ENCODE assay signal across 1 cellular context in genomic region chr21:44478124-44478800, GRCh38.
TF ChIP-seq lines count a peak whose summit lies in the region.

No MANE protein-coding gene starts in this region.

TF ChIP-seq in HepG2, 621 proteins besides CTCF, POLR2A, EP300 and RAD21 (continued from another document and continues in another):
- TF ChIP-seq, protein P1, sequence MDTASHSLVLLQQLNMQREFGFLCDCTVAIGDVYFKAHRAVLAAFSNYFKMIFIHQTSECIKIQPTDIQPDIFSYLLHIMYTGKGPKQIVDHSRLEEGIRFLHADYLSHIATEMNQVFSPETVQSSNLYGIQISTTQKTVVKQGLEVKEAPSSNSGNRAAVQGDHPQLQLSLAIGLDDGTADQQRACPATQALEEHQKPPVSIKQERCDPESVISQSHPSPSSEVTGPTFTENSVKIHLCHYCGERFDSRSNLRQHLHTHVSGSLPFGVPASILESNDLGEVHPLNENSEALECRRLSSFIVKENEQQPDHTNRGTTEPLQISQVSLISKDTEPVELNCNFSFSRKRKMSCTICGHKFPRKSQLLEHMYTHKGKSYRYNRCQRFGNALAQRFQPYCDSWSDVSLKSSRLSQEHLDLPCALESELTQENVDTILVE (CRISPR knock-in tag; IDR thresholded peaks at IDR 0.05): no peak
- TF ChIP-seq, protein P2, sequence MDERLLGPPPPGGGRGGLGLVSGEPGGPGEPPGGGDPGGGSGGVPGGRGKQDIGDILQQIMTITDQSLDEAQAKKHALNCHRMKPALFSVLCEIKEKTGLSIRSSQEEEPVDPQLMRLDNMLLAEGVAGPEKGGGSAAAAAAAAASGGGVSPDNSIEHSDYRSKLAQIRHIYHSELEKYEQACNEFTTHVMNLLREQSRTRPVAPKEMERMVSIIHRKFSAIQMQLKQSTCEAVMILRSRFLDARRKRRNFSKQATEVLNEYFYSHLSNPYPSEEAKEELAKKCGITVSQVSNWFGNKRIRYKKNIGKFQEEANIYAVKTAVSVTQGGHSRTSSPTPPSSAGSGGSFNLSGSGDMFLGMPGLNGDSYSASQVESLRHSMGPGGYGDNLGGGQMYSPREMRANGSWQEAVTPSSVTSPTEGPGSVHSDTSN (CRISPR knock-in tag; IDR thresholded peaks at IDR 0.05): no peak
- TF ChIP-seq, protein P3, sequence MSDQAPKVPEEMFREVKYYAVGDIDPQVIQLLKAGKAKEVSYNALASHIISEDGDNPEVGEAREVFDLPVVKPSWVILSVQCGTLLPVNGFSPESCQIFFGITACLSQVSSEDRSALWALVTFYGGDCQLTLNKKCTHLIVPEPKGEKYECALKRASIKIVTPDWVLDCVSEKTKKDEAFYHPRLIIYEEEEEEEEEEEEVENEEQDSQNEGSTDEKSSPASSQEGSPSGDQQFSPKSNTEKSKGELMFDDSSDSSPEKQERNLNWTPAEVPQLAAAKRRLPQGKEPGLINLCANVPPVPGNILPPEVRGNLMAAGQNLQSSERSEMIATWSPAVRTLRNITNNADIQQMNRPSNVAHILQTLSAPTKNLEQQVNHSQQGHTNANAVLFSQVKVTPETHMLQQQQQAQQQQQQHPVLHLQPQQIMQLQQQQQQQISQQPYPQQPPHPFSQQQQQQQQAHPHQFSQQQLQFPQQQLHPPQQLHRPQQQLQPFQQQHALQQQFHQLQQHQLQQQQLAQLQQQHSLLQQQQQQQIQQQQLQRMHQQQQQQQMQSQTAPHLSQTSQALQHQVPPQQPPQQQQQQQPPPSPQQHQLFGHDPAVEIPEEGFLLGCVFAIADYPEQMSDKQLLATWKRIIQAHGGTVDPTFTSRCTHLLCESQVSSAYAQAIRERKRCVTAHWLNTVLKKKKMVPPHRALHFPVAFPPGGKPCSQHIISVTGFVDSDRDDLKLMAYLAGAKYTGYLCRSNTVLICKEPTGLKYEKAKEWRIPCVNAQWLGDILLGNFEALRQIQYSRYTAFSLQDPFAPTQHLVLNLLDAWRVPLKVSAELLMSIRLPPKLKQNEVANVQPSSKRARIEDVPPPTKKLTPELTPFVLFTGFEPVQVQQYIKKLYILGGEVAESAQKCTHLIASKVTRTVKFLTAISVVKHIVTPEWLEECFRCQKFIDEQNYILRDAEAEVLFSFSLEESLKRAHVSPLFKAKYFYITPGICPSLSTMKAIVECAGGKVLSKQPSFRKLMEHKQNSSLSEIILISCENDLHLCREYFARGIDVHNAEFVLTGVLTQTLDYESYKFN (CRISPR knock-in tag; conservative IDR thresholded peaks at IDR 0.05): peak; percentile 41; the same call in 1 of the 2 replicates
- peak; percentile 62; the same call in 1 of the 2 replicates for TF ChIP-seq CEBPG (CRISPR knock-in tag; IDR thresholded peaks at IDR 0.05)
- no peak for TF ChIP-seq ZXDC (CRISPR knock-in tag; IDR thresholded peaks at IDR 0.05)
- no peak for TF ChIP-seq ATF1 (CRISPR knock-in tag; IDR thresholded peaks at IDR 0.05)
- TF ChIP-seq CEBPB (IDR thresholded peaks at IDR 0.05; ENCODE audit: borderline replicate concordance, low read depth, low read length): peak; percentile 62; the same call in 1 of the 2 replicates
- TF ChIP-seq ZNF44 (CRISPR knock-in tag; IDR thresholded peaks at IDR 0.05): no peak
- TF ChIP-seq, protein P4, sequence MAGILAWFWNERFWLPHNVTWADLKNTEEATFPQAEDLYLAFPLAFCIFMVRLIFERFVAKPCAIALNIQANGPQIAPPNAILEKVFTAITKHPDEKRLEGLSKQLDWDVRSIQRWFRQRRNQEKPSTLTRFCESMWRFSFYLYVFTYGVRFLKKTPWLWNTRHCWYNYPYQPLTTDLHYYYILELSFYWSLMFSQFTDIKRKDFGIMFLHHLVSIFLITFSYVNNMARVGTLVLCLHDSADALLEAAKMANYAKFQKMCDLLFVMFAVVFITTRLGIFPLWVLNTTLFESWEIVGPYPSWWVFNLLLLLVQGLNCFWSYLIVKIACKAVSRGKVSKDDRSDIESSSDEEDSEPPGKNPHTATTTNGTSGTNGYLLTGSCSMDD (CRISPR knock-in tag; IDR thresholded peaks at IDR 0.05): no peak
- TF ChIP-seq PHB2 (IDR thresholded peaks at IDR 0.05; ENCODE audit: partially characterized antibody): no peak
- TF ChIP-seq MEIS1 (CRISPR knock-in tag; IDR thresholded peaks at IDR 0.05; ENCODE audit: borderline replicate concordance): no peak
- no peak for TF ChIP-seq BRCA1 (CRISPR knock-in tag; IDR thresholded peaks at IDR 0.05)
- TF ChIP-seq ZNF101 (CRISPR knock-in tag; IDR thresholded peaks at IDR 0.05; ENCODE audit: borderline replicate concordance, low read depth): no peak
- TF ChIP-seq U2AF1 (optimal IDR thresholded peaks at IDR 0.05; ENCODE audit: low read depth, low read length): no peak
- TF ChIP-seq NONO (IDR thresholded peaks at IDR 0.05): no peak
- no peak for TF ChIP-seq NONO (CRISPR knock-in tag; conservative IDR thresholded peaks at IDR 0.05)
- TF ChIP-seq ZNF784 (CRISPR knock-in tag; IDR thresholded peaks at IDR 0.05; ENCODE audit: borderline replicate concordance): no peak
- TF ChIP-seq AHR (CRISPR knock-in tag; IDR thresholded peaks at IDR 0.05): no peak
- TF ChIP-seq MATR3 (CRISPR knock-in tag; IDR thresholded peaks at IDR 0.05): no peak
- peak; percentile 48 for TF ChIP-seq GATAD2A (CRISPR knock-in tag; IDR thresholded peaks at IDR 0.05)
- TF ChIP-seq, protein P5, sequence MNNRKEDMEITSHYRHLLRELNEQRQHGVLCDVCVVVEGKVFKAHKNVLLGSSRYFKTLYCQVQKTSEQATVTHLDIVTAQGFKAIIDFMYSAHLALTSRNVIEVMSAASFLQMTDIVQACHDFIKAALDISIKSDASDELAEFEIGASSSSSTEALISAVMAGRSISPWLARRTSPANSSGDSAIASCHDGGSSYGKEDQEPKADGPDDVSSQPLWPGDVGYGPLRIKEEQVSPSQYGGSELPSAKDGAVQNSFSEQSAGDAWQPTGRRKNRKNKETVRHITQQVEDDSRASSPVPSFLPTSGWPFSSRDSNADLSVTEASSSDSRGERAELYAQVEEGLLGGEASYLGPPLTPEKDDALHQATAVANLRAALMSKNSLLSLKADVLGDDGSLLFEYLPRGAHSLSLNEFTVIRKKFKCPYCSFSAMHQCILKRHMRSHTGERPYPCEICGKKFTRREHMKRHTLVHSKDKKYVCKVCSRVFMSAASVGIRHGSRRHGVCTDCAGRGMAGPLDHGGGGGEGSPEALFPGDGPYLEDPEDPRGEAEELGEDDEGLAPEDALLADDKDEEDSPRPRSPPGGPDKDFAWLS (CRISPR knock-in tag; IDR thresholded peaks at IDR 0.05; ENCODE audit: borderline replicate concordance): no peak
- TF ChIP-seq GPBP1L1 (CRISPR knock-in tag; IDR thresholded peaks at IDR 0.05): no peak
- TF ChIP-seq GRHL1 (CRISPR knock-in tag; conservative IDR thresholded peaks at IDR 0.05): no peak
- no peak for TF ChIP-seq ZNF143 (CRISPR knock-in tag; IDR thresholded peaks at IDR 0.05)
- TF ChIP-seq MLLT10 (CRISPR knock-in tag; IDR thresholded peaks at IDR 0.05): no peak
- TF ChIP-seq, protein P6, sequence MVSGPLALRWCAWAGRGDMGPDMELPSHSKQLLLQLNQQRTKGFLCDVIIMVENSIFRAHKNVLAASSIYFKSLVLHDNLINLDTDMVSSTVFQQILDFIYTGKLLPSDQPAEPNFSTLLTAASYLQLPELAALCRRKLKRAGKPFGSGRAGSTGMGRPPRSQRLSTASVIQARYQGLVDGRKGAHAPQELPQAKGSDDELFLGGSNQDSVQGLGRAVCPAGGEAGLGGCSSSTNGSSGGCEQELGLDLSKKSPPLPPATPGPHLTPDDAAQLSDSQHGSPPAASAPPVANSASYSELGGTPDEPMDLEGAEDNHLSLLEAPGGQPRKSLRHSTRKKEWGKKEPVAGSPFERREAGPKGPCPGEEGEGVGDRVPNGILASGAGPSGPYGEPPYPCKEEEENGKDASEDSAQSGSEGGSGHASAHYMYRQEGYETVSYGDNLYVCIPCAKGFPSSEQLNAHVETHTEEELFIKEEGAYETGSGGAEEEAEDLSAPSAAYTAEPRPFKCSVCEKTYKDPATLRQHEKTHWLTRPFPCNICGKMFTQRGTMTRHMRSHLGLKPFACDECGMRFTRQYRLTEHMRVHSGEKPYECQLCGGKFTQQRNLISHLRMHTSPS (CRISPR knock-in tag; IDR thresholded peaks at IDR 0.05; ENCODE audit: low read depth): peak; percentile 82; the same call in 1 of the 2 replicates
- no peak for TF ChIP-seq ZNF576 (CRISPR knock-in tag; IDR thresholded peaks at IDR 0.05)
- no peak for TF ChIP-seq HNRNPH1 (optimal IDR thresholded peaks at IDR 0.05; ENCODE audit: low read depth, low read length)
- no peak for TF ChIP-seq RFXANK (CRISPR knock-in tag; IDR thresholded peaks at IDR 0.05)
- TF ChIP-seq SRSF1 (optimal IDR thresholded peaks at IDR 0.05; ENCODE audit: low read depth, low read length): no peak
- TF ChIP-seq HOXA9 (CRISPR knock-in tag; IDR thresholded peaks at IDR 0.05; ENCODE audit: borderline replicate concordance): no peak
- TF ChIP-seq IKZF1 (IDR thresholded peaks at IDR 0.05): no peak
- TF ChIP-seq ISX (CRISPR knock-in tag; conservative IDR thresholded peaks at IDR 0.05): no peak
- TF ChIP-seq ASH2L (IDR thresholded peaks at IDR 0.05; ENCODE audit: insufficient read length, low read depth, low read length): no peak
- no peak for TF ChIP-seq ARID4A (CRISPR knock-in tag; IDR thresholded peaks at IDR 0.05; ENCODE audit: borderline replicate concordance)
- TF ChIP-seq HNF4A (CRISPR knock-in tag; IDR thresholded peaks at IDR 0.05): peak; percentile 20; the same call in 1 of the 2 replicates
- TF ChIP-seq BCL6 (CRISPR knock-in tag; IDR thresholded peaks at IDR 0.05): no peak
- TF ChIP-seq ZNF24 (IDR thresholded peaks at IDR 0.05): no peak
